In the genomic region with DNA sequence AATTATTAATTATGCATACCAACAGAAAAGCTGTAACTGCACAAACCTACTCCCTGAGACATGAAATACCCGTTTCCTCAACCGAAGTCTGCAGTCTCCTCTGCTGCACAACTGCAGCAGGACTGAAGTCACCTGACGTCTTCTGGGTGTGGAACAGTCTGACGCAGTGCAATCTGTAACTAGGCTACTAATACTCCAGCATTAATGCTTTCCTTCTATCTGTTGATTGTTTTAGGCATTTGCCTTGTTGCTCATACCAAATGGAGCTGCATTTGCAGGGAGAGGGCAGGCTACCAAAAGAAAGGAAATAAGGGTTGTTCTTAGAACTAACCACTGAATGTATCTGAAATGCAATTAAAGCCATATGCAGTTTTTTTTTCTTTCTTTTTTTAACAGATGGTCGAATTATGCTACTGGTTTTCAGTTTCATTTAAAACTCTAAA, we compare ENCODE assay signal across 7 cellular contexts. TPM values are rescaled to one million over a fixed set of nuclear protein-coding genes. Genes with fewer than 3 reads are reported as not detected.
DNase-seq lines count a peak whose midpoint lies in the region; ATAC-seq and TF ChIP-seq lines count a peak whose summit lies in the region.

No MANE protein-coding gene starts in this region.

- ATAC-seq in naive B cell (ENCODE audit: low read depth in 2 of 2), result peak; percentile 99 to 100

- TF ChIP-seq POLR2A in vagina (IDR thresholded peaks at IDR 0.05), result no peak

- H3K9me3 Mint-ChIP-seq in naive B cell, result no peaks in the 10 kb centered on the region

- no peak for TF ChIP-seq CTCF in GM13977 (IDR thresholded peaks at IDR 0.05; ENCODE audit: extremely low read depth, insufficient read depth, missing control alignments)
- no peak for TF ChIP-seq CTCF in vagina (IDR thresholded peaks at IDR 0.05)

- peak overlapping the region; percentile 56 for H3K27ac ChIP-seq in epithelial cell of prostate
- H3K27ac ChIP-seq in vagina, result peak overlapping the region; percentile 50

- H3K36me3 ChIP-seq in vagina, result no peaks in the 10 kb centered on the region

- H3K27me3 Mint-ChIP-seq in naive B cell, result no peaks in the 10 kb centered on the region

- intact Hi-C loops in vagina (cut with DNase I), result loop anchor here (10.0 kb wide), 1 partner anchor 155 kb away; no protein-coding TSS in a partner anchor

- H3K4me1 Mint-ChIP-seq in naive B cell, result peaks cover 38 to 65% (median 52%) of the 10 kb centered on the region in 3 donors

- H3K36me3 Mint-ChIP-seq in naive B cell, result no peaks in the 10 kb centered on the region

- DNase-seq in GM13977 (ENCODE audit: low spot score) (peak; percentile 44), HCEC 1CT (peak; percentile 64), NCI-H1048 (lab: John Stamatoyannopoulos, UW) (peak; percentile 21), epithelial cell of prostate (ENCODE audit: low read depth, low spot score) (peak; percentile 52), naive B cell (peak; percentile 62), vagina (ENCODE audit: extremely low spot score in 2 of 2) (no peak)
- peak; percentile 48 for DNase-seq in activated CD4-positive, alpha-beta T cell treated with anti-CD3 and anti-CD28 coated beads, Interleukin-2, amount 50 U/mL, for 1 hour

- in situ Hi-C loops in GM13977 (cut with MboI; ENCODE audit: low pct_unique_long_range_greater_than_20kb, low sequenced_read_pairs, unreplicated experiment), result no loop called here

- H3K9me3 ChIP-seq in vagina, result no peaks in the 10 kb centered on the region

- no peaks in the 10 kb centered on the region for H3K27me3 ChIP-seq in vagina

- H3K4me1 ChIP-seq in vagina, result peaks cover 95% of the 10 kb centered on the region

- H3K4me3 ChIP-seq in vagina, result peak overlapping the region; percentile 23 to 30

- peak overlapping the region; percentile 67 to 86 (median 81) for H3K27ac Mint-ChIP-seq in naive B cell

- H3K4me3 Mint-ChIP-seq in naive B cell, result peak overlapping the region; percentile 76 to 95 (median 87)

RNA-seq across cellular contexts. Expression of a gene that starts 40.1 kb away (rescaled TPM):
- polyA plus RNA-seq in naive B cell (ENCODE audit: low read depth in 6 of 6), result 10 to 100 TPM; 41.3 to 57.8 (median 53.0) TPM
- 174 TPM for total RNA-seq in vagina

Comparison
In these comparisons a context has a peak if more than half of its experiments do, and no peak if none do; other contexts are left out.
1. DNase-seq: peak in GM13977 (single experiment), HCEC 1CT (single experiment), NCI-H1048 (single experiment), activated CD4-positive, alpha-beta T cell treated with anti-CD3 and anti-CD28 coated beads, Interleukin-2, amount 50 U/mL, for 1 hour (single experiment), epithelial cell of prostate (single experiment) and naive B cell (single experiment); none in vagina (0 of 2).